27 cellular contexts compared by ENCODE assay signal in genomic region chr1:240201931-240202330, GRCh38.
"Had no signal": no experiment of that assay in that cellular context is flagged by ENCODE, and none has a peak within 500 bp of the region (broad histone marks: within the 10 kb centered on the region; RNA-seq: fewer than 3 reads in every experiment).

No MANE protein-coding gene starts in this region.

- DNase-seq: dermis blood vessel endothelial cell; dorsolateral prefrontal cortex; effector CD4-positive, alpha-beta T cell; effector memory CD4-positive, alpha-beta T cell; erythroblast; esophagus squamous epithelium; foreskin fibroblast; foreskin melanocyte; gastrocnemius medialis; glutamatergic neuron; head of caudate nucleus; heart right ventricle; hippocampal formation; left cardiac atrium; left lung; left ventricle myocardium superior; lower lobe of right lung; mesenchymal stem cell; mucosa of descending colon; naive B cell; naive thymus-derived CD8-positive, alpha-beta T cell had no signal

- H3K4me1 Mint-ChIP-seq: naive B cell; naive thymus-derived CD8-positive, alpha-beta T cell had no signal

- H3K4me3 ChIP-seq: coronary artery, dorsolateral prefrontal cortex, esophagus squamous epithelium, gastrocnemius medialis, heart right ventricle, left lung, lower lobe of right lung, mucosa of descending colon had no signal

- H3K36me3 ChIP-seq: esophagus squamous epithelium, gastrocnemius medialis, heart right ventricle, left lung, lower lobe of right lung had no signal

- H3K36me3 Mint-ChIP-seq: naive B cell; naive thymus-derived CD8-positive, alpha-beta T cell had no signal

- ATAC-seq: esophagus mucosa; gastrocnemius medialis; heart right ventricle; left cardiac atrium; left lung; left ventricle myocardium superior; lower lobe of right lung; mucosa of descending colon; naive thymus-derived CD8-positive, alpha-beta T cell had no signal

- H3K4me3 Mint-ChIP-seq: mesothelial cell of epicardium; naive B cell; naive thymus-derived CD8-positive, alpha-beta T cell had no signal

- H3K9me3 ChIP-seq: esophagus squamous epithelium, gastrocnemius medialis, lower lobe of right lung had no signal

- H3K27me3 Mint-ChIP-seq: naive B cell had no signal

- H3K4me1 ChIP-seq: esophagus squamous epithelium, gastrocnemius medialis, heart right ventricle, left lung, lower lobe of right lung had no signal

- H3K27me3 ChIP-seq: dorsolateral prefrontal cortex, esophagus squamous epithelium, gastrocnemius medialis, heart right ventricle, left lung had no signal

- H3K27ac ChIP-seq: coronary artery, dorsolateral prefrontal cortex, epithelial cell of prostate, esophagus squamous epithelium, gastrocnemius medialis, heart right ventricle, left lung, lower lobe of right lung had no signal

- H3K27ac Mint-ChIP-seq: mesothelial cell of epicardium; naive B cell; naive thymus-derived CD8-positive, alpha-beta T cell had no signal

- FAIRE-seq: endometrium, keratinocyte had no signal
